ENCODE assay signal across 22 cellular contexts in the genomic region with DNA sequence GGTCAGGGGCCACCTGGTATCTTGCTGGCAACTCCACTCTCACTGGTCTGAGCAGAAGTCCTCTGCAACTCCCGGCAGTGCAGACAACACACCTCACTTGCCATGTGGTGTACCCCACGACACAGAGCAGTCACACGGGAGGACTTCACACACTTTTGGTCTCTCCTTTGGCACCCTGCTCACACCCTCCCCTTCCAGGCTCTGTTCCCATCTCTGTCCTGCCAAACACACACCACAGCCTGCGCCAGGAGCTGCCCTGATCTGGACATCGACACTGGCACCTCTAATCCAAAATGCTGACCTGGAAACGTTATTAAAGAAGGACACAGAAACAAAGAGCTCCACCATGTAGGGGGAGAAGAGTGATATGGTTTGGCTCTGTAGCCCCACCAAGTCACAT. TPM values are rescaled to one million over a fixed set of nuclear protein-coding genes. Genes with fewer than 3 reads are reported as not detected.
DNase-seq lines count a peak whose midpoint lies in the region; ATAC-seq and TF ChIP-seq lines count a peak whose summit lies in the region.
"Had no signal": no experiment of that assay in that cellular context is flagged by ENCODE, and none has a peak within 500 bp of the region (broad histone marks: within the 10 kb centered on the region; RNA-seq: fewer than 3 reads in every experiment).

No MANE protein-coding gene starts in this region.

- H3K9me3 Mint-ChIP-seq in activated CD8-positive, alpha-beta memory T cell treated with anti-CD3 and anti-CD28 coated beads, Interleukin-2, amount 10 ng/mL, durations not matched to agents 7 days and 5 days (ENCODE audit: low read depth), result peaks cover 11% of the 10 kb centered on the region
- H3K9me3 Mint-ChIP-seq in activated B cell treated with CpG ODN at 0.5 μM for 24 hours (peaks cover 9% of the 10 kb centered on the region), type B pancreatic cell (peaks cover 7% of the 10 kb centered on the region)

- intact Hi-C loops in activated B cell treated with CpG ODN at 0.5 μM for 24 hours (cut with micrococcal nuclease), result no loop called here

- CTCF ChIA-PET in activated CD8-positive, alpha-beta memory T cell treated with anti-CD3 and anti-CD28 coated beads, Interleukin-2, amount 10 ng/mL, durations not matched to agents 7 days and 5 days (lab: Charles Lee), result no interaction called here
- CTCF ChIA-PET in activated B cell treated with CpG ODN at 0.5 μM for 24 hours (lab: Charles Lee), result no interaction called here

- peaks cover 12% of the 10 kb centered on the region for H3K4me1 Mint-ChIP-seq in activated CD8-positive, alpha-beta memory T cell treated with anti-CD3 and anti-CD28 coated beads, Interleukin-2, amount 10 ng/mL, durations not matched to agents 7 days and 5 days
- peaks cover 16% of the 10 kb centered on the region for H3K4me1 Mint-ChIP-seq in activated B cell treated with CpG ODN at 0.5 μM for 24 hours
- peaks cover 1% of the 10 kb centered on the region for H3K4me1 Mint-ChIP-seq in type B pancreatic cell (ENCODE audit: unreplicated experiment)
- H3K4me1 Mint-ChIP-seq: mesothelial cell of epicardium had no signal

- H3K36me3 Mint-ChIP-seq in activated CD8-positive, alpha-beta memory T cell treated with anti-CD3 and anti-CD28 coated beads, Interleukin-2, amount 10 ng/mL, durations not matched to agents 7 days and 5 days, result peaks cover 12% of the 10 kb centered on the region
- H3K36me3 Mint-ChIP-seq in activated B cell treated with CpG ODN at 0.5 μM for 24 hours (ENCODE audit: low read depth) (peaks cover 73% of the 10 kb centered on the region), type B pancreatic cell (peaks cover 44% of the 10 kb centered on the region)

- DNase-seq in activated CD8-positive, alpha-beta memory T cell treated with anti-CD3 and anti-CD28 coated beads, Interleukin-2, amount 10 ng/mL, durations not matched to agents 7 days and 5 days, result no peak
- DNase-seq in activated CD8-positive, alpha-beta memory T cell treated with anti-CD3 and anti-CD28 coated beads, Interleukin-2, amount 50 U/mL, for 48 hours, result no peak
- DNase-seq in activated B cell treated with CpG ODN at 0.5 μM for 24 hours (no peak), left lobe of liver (ENCODE audit: low spot score) (peak; percentile 16), type B pancreatic cell (ENCODE audit: extremely low spot score, unreplicated experiment) (peak; percentile 36), NCI-H1105 treated with DMSO at 0.1 percent for 48 hours (lab: John Stamatoyannopoulos, UW) (no peak)
- DNase-seq: aorta, cerebellar nuclear complex, DMS79 treated with DMSO at 0.1 percent for 48 hours, erythroblast, GOT3, left lung, PC-3, SHP77 treated with DMSO at 0.1 percent for 48 hours, SW 1271 had no signal

- H3K27ac Mint-ChIP-seq in activated CD8-positive, alpha-beta memory T cell treated with anti-CD3 and anti-CD28 coated beads, Interleukin-2, amount 10 ng/mL, durations not matched to agents 7 days and 5 days, result peak overlapping the region; percentile 38
- H3K27ac Mint-ChIP-seq in activated B cell treated with CpG ODN at 0.5 μM for 24 hours (peak overlapping the region; percentile 39), type B pancreatic cell (peak overlapping the region; percentile 48)
- H3K27ac Mint-ChIP-seq: mesothelial cell of epicardium, nephron had no signal

- ATAC-seq in activated CD8-positive, alpha-beta memory T cell treated with anti-CD3 and anti-CD28 coated beads, Interleukin-2, amount 10 ng/mL, durations not matched to agents 7 days and 5 days, result no peak
- no peak for ATAC-seq in activated B cell treated with CpG ODN at 0.5 μM for 24 hours (ENCODE audit: low read depth)
- ATAC-seq in left lobe of liver, result no peak
- ATAC-seq in HG02678 (IDR thresholded peaks at IDR 0.05; ENCODE audit: unreplicated experiment), result no peak
- ATAC-seq in GM18502 (IDR thresholded peaks at IDR 0.05; ENCODE audit: poor library complexity, unreplicated experiment), result no peak
- ATAC-seq: A549, left lung, PC-3 had no signal

- no peaks in the 10 kb centered on the region for H3K27me3 Mint-ChIP-seq in activated CD8-positive, alpha-beta memory T cell treated with anti-CD3 and anti-CD28 coated beads, Interleukin-2, amount 10 ng/mL, durations not matched to agents 7 days and 5 days
- no peaks in the 10 kb centered on the region for H3K27me3 Mint-ChIP-seq in activated B cell treated with CpG ODN at 0.5 μM for 24 hours
- no peaks in the 10 kb centered on the region for H3K27me3 Mint-ChIP-seq in type B pancreatic cell
- H3K27me3 Mint-ChIP-seq: activated naive CD4-positive, alpha-beta T cell treated with anti-CD3 and anti-CD28 coated beads, Interleukin-2, amount 50 U/mL, for 24 hours had no signal

- H3K4me3 Mint-ChIP-seq in activated CD8-positive, alpha-beta memory T cell treated with anti-CD3 and anti-CD28 coated beads, Interleukin-2, amount 10 ng/mL, durations not matched to agents 7 days and 5 days, result no peak overlapping the region
- no peak overlapping the region for H3K4me3 Mint-ChIP-seq in activated B cell treated with CpG ODN at 0.5 μM for 24 hours
- no peak overlapping the region for H3K4me3 Mint-ChIP-seq in type B pancreatic cell
- H3K4me3 Mint-ChIP-seq: activated naive CD4-positive, alpha-beta T cell treated with anti-CD3 and anti-CD28 coated beads, Interleukin-2, amount 50 U/mL, for 24 hours; mesothelial cell of epicardium; nephron had no signal

- POLR2A ChIA-PET in activated B cell treated with CpG ODN at 0.5 μM for 24 hours (lab: Charles Lee), result no interaction called here

- TF ChIP-seq CTCF in activated B cell treated with CpG ODN at 0.5 μM for 24 hours (IDR thresholded peaks at IDR 0.05) (no peak), type B pancreatic cell (conservative IDR thresholded peaks at IDR 0.05) (no peak)

RNA-seq across cellular contexts. Expression of a gene that starts 57.2 kb away (rescaled TPM):
- total RNA-seq in activated CD8-positive, alpha-beta memory T cell treated with anti-CD3 and anti-CD28 coated beads, Interleukin-2, amount 10 ng/mL, durations not matched to agents 7 days and 5 days, result 10 to 100 TPM; 22.5 to 23.8 TPM
- total RNA-seq in activated B cell treated with CpG ODN at 0.5 μM for 24 hours (34.8 and 36.2 TPM in 2 replicates), left lobe of liver (15.7 TPM), type B pancreatic cell (ENCODE audit: low replicate concordance) (53.6 and 56.4 TPM in 2 replicates)

RNA-seq across cellular contexts. Expression of a gene that starts 57.8 kb away (rescaled TPM):
- not detected for total RNA-seq in activated CD8-positive, alpha-beta memory T cell treated with anti-CD3 and anti-CD28 coated beads, Interleukin-2, amount 10 ng/mL, durations not matched to agents 7 days and 5 days
- not detected in 2 replicates for total RNA-seq in activated B cell treated with CpG ODN at 0.5 μM for 24 hours
- 0.60 TPM for total RNA-seq in left lobe of liver
- 0.53 and 1.2 TPM in 2 replicates for total RNA-seq in type B pancreatic cell (ENCODE audit: low replicate concordance)
- total RNA-seq: mesothelial cell of epicardium, NCI-H460 had no signal

Comparison
In these comparisons a context has a peak if more than half of its experiments do, and no peak if none do; other contexts are left out.
1. DNase-seq: peak in left lobe of liver (single experiment) and type B pancreatic cell (single experiment); none in activated CD8-positive, alpha-beta memory T cell treated with anti-CD3 and anti-CD28 coated beads, Interleukin-2, amount 10 ng/mL, durations not matched to agents 7 days and 5 days (single experiment), activated CD8-positive, alpha-beta memory T cell treated with anti-CD3 and anti-CD28 coated beads, Interleukin-2, amount 50 U/mL, for 48 hours (single experiment), activated B cell treated with CpG ODN at 0.5 μM for 24 hours (single experiment) and NCI-H1105 treated with DMSO at 0.1 percent for 48 hours (single experiment).
2. Peak in every context shown above with its lines, with median percentiles within 50 percentile points of each other: H3K27ac Mint-ChIP-seq.